Comparison of ENCODE assay signal across 19 cellular contexts in genomic region chr1:29200905-29201594, GRCh38. TPM values are rescaled to one million over a fixed set of nuclear protein-coding genes. Genes with fewer than 3 reads are reported as not detected.
A peak's percentile ranks its signal among the peaks of the same experiment; 100 is the strongest.
DNase-seq lines count a peak whose midpoint lies in the region; ATAC-seq, FAIRE-seq and TF ChIP-seq lines count a peak whose summit lies in the region.
"Had no signal": no experiment of that assay in that cellular context is flagged by ENCODE, and none has a peak within 500 bp of the region (broad histone marks: within the 10 kb centered on the region; RNA-seq: fewer than 3 reads in every experiment).

No MANE protein-coding gene starts in this region.

- no peak overlapping the region for H3K4me2 ChIP-seq in K562 (ENCODE audit: insufficient read depth, low read length)
- no peak overlapping the region for H3K4me2 ChIP-seq in trophoblast cell (ENCODE audit: low read length)

- POLR2A ChIA-PET in K562 (lab: Yijun Ruan, JAX), result interaction anchor here (0.6 to 2.7 kb wide), 8 partner anchors 19 to 938 kb away, joined by 3 to 21 read pairs (median 4); partner anchors contain the start of gene SRSF4

- H3K27me3 Mint-ChIP-seq in CD14-positive monocyte (ENCODE audit: low read depth in 3 of 3), result no peaks in the 10 kb centered on the region
- H3K27me3 Mint-ChIP-seq: activated naive CD4-positive, alpha-beta T cell treated with anti-CD3 and anti-CD28 coated beads, Interleukin-2, amount 50 U/mL, for 24 hours had no signal

- in situ Hi-C loops in K562 (cut with MboI), result loop anchor here (5.0 kb wide), 1 partner anchor 164 kb away; no protein-coding TSS in a partner anchor

- H3K9me3 ChIP-seq in KOPT-K1 (ENCODE audit: insufficient read depth, low read length, poor library complexity, severe bottlenecking) (no peaks in the 10 kb centered on the region), K562 (replicated peaks; ENCODE audit: control insufficient read depth, insufficient read depth, low read depth, low read length) (no peaks in the 10 kb centered on the region), trophoblast cell (ENCODE audit: insufficient read depth, low read depth, low read length) (no peaks in the 10 kb centered on the region)
- H3K9me3 ChIP-seq: colonic mucosa, prostate gland had no signal

- H3K27me3 ChIP-seq in K562 (ENCODE audit: control insufficient read depth in 2 of 2, insufficient read depth in 2 of 2, low read length in 2 of 2), result no peaks in the 10 kb centered on the region
- H3K27me3 ChIP-seq in trophoblast cell (ENCODE audit: insufficient read depth, low read length), result no peaks in the 10 kb centered on the region
- H3K27me3 ChIP-seq: brain microvascular endothelial cell, colonic mucosa had no signal

- H4K12ac ChIP-seq in trophoblast cell (ENCODE audit: low read depth, low read length), result no peak overlapping the region

- H2AFZ ChIP-seq in K562 (ENCODE audit: low read depth, low read length) (no peak overlapping the region), trophoblast cell (ENCODE audit: insufficient read depth, low read length, poor library complexity) (no peak overlapping the region)

- no peaks in the 10 kb centered on the region for H3K9me1 ChIP-seq in K562 (ENCODE audit: control insufficient read depth, insufficient read depth, low read length)

- CTCF ChIA-PET in K562 (lab: Yijun Ruan, JAX; ENCODE audit: low intra/inter-chr PET ratio), result interaction anchor here (0.6 to 3.8 kb wide), 4 partner anchors 19 to 416 kb away, joined by 3 to 35 read pairs (median 6); partner anchors contain the start of gene SRSF4

- no peak overlapping the region for H3K4ac ChIP-seq in trophoblast cell (ENCODE audit: low read depth, low read length)

- peaks cover 20% of the 10 kb centered on the region for H3K4me1 Mint-ChIP-seq in CD14-positive monocyte

- H3K36me3 Mint-ChIP-seq in CD14-positive monocyte, result peaks cover 26 to 36% of the 10 kb centered on the region in 2 donors

- FAIRE-seq in K562 (lab: Jason Lieb, UNC), result no peak
- FAIRE-seq: endometrium, small intestine had no signal

- H3K4me3 Mint-ChIP-seq in CD14-positive monocyte, result no peak overlapping the region
- H3K4me3 Mint-ChIP-seq: activated naive CD4-positive, alpha-beta T cell treated with anti-CD3 and anti-CD28 coated beads, Interleukin-2, amount 50 U/mL, for 24 hours had no signal

- TF ChIP-seq POLR2A in K562 (conservative IDR thresholded peaks at IDR 0.05), result no peak

- TF ChIP-seq EP300 in K562 (IDR thresholded peaks at IDR 0.05; ENCODE audit: low read length), result no peak

- no peak overlapping the region for H2BK120ac ChIP-seq in trophoblast cell (ENCODE audit: insufficient read depth, low read length, poor library complexity)

- H3K23ac ChIP-seq in trophoblast cell (ENCODE audit: low read length), result no peak overlapping the region

- no TSS peak for BruUV-seq in K562 (replicated peaks; lab: Mats Ljungman, UMichigan)

- H2BK12ac ChIP-seq in trophoblast cell (ENCODE audit: low read length), result no peak overlapping the region

- no peak for TF ChIP-seq RAD21 in K562 (CRISPR knock-in tag; conservative IDR thresholded peaks at IDR 0.05 in 1 of 2, IDR thresholded peaks at IDR 0.05 in 1 of 2)

- intact Hi-C loops in CD14-positive monocyte (cut with micrococcal nuclease) (loop anchor here in 1 of 2 donors (10.0 kb wide), 1 partner anchor 416 kb away; no protein-coding TSS in a partner anchor), K562 (cut with micrococcal nuclease) (loop anchor here (5.0 kb wide), 1 partner anchor 554 kb away; the partner anchor contains the start of gene RNU11)

- no peak overlapping the region for H3K14ac ChIP-seq in trophoblast cell (ENCODE audit: low read length)

- H3K79me2 ChIP-seq in K562 (ENCODE audit: control insufficient read depth, insufficient read depth, low read length) (no peaks in the 10 kb centered on the region), trophoblast cell (ENCODE audit: control insufficient read depth, insufficient read depth, low read length, poor library complexity) (peaks cover 3% of the 10 kb centered on the region)

- H3K9ac ChIP-seq in K562 (ENCODE audit: insufficient read depth in 1 of 2, low read depth in 2 of 2, low read length in 2 of 2), result peak overlapping the region in 1 of 2 experiments; percentile 16; a peak in 1 of 4 replicates
- H3K9ac ChIP-seq in trophoblast cell (ENCODE audit: low read length), result no peak overlapping the region

- 87% methylated on average over 5 of the region's 5 CpGs for WGBS in K562 (ENCODE audit: insufficient coverage, low coverage, missing lambda C conversion rate)
- WGBS in trophoblast cell (ENCODE audit: extremely low coverage, insufficient coverage, insufficient read length), result no CpG with 5 or more reads among the region's 5 CpGs

- no peaks in the 10 kb centered on the region for H3K9me3 Mint-ChIP-seq in CD14-positive monocyte
- H3K9me3 Mint-ChIP-seq: activated naive CD4-positive, alpha-beta T cell treated with anti-CD3 and anti-CD28 coated beads, Interleukin-2, amount 50 U/mL, for 24 hours had no signal

- TF ChIP-seq CTCF in CD14-positive monocyte (IDR thresholded peaks at IDR 0.05) (no peak), K562 (IDR thresholded peaks at IDR 0.05 in 2 of 3, conservative IDR thresholded peaks at IDR 0.05 in 1 of 3; ENCODE audit: insufficient read depth in 2 of 3, low read depth in 1 of 3, low read length in 3 of 3) (no peak)

- peaks cover 10% of the 10 kb centered on the region for H3K79me1 ChIP-seq in trophoblast cell (ENCODE audit: low read length)

- ATAC-seq in K562, result no peak
- ATAC-seq in HG02938 (IDR thresholded peaks at IDR 0.05; ENCODE audit: unreplicated experiment), result no peak

- H4K20me1 ChIP-seq in K562 (replicated peaks; ENCODE audit: control insufficient read depth, insufficient read depth, low read length), result no peaks in the 10 kb centered on the region

- H3K4me3 ChIP-seq in K562 (no peak overlapping the region), trophoblast cell (ENCODE audit: low read depth, low read length) (no peak overlapping the region)
- H3K4me3 ChIP-seq: colonic mucosa, prostate gland had no signal

- H3K36me3 ChIP-seq in KOPT-K1 (ENCODE audit: insufficient read depth, low read length) (peaks cover 27% of the 10 kb centered on the region), K562 (ENCODE audit: control insufficient read depth, insufficient read depth, low read length) (peaks cover 86% of the 10 kb centered on the region), trophoblast cell (ENCODE audit: control insufficient read depth in 1 of 2, insufficient read depth in 2 of 2, low read length in 2 of 2) (peaks cover 9 to 19% of the 10 kb centered on the region in 2 experiments)
- H3K36me3 ChIP-seq: colonic mucosa had no signal

- H3K27ac ChIP-seq in KOPT-K1 (ENCODE audit: low read depth, low read length, poor library complexity, severe bottlenecking) (peak overlapping the region; percentile 88), K562 (ENCODE audit: extremely low read depth, low read depth, low read length) (no peak overlapping the region), trophoblast cell (ENCODE audit: low read depth, low read length) (no peak overlapping the region)
- H3K27ac ChIP-seq: brain microvascular endothelial cell had no signal

- H4K91ac ChIP-seq in trophoblast cell (ENCODE audit: low read depth, low read length), result peak overlapping the region; percentile 86

- H3K4me1 ChIP-seq in K562 (replicated peaks in 1 of 2; ENCODE audit: control insufficient read depth in 2 of 2, insufficient read depth in 2 of 2, low read length in 2 of 2) (peaks cover 18 to 21% of the 10 kb centered on the region in 2 experiments), trophoblast cell (ENCODE audit: control insufficient read depth in 1 of 2, insufficient read depth in 2 of 2, low read length in 2 of 2) (peaks cover 18 to 20% of the 10 kb centered on the region in 2 experiments)
- H3K4me1 ChIP-seq: colonic mucosa, prostate gland had no signal

- no peak overlapping the region for H3K18ac ChIP-seq in trophoblast cell (ENCODE audit: low read length)

- no peak overlapping the region for H2BK5ac ChIP-seq in trophoblast cell (ENCODE audit: low read depth, low read length, poor library complexity)

- H3K27ac Mint-ChIP-seq in CD14-positive monocyte, result peak overlapping the region in 6 of 7 donors; percentile 62 to 95 (median 74)
- H3K27ac Mint-ChIP-seq: activated naive CD4-positive, alpha-beta T cell treated with anti-CD3 and anti-CD28 coated beads, Interleukin-2, amount 50 U/mL, for 24 hours had no signal

- no peak for DNase-seq in CD14-positive monocyte (ENCODE audit: low spot score)
- DNase-seq in K562 (ENCODE audit: extremely low read depth in 1 of 4, low spot score in 3 of 4), result no peak
- DNase-seq in trophoblast cell, result no peak
- DNase-seq in putamen (ENCODE audit: low spot score), result no peak
- DNase-seq in GM19238 (ENCODE audit: insufficient read length, low spot score), result no peak
- DNase-seq: activated CD4-positive, alpha-beta T cell treated with anti-CD3 and anti-CD28 coated beads, Interleukin-2, amount 50 U/mL, for 48 hours; brain microvascular endothelial cell; colonic mucosa; hippocampal formation; Kasumi-1; NCI-H1092 treated with DMSO at 0.1 percent for 48 hours; NCI-H2081 treated with DMSO at 0.1 percent for 48 hours; NCI-H510A; small intestine had no signal

- no peak overlapping the region for H4K8ac ChIP-seq in trophoblast cell (ENCODE audit: low read depth, low read length)

- no peak overlapping the region for H2AK5ac ChIP-seq in trophoblast cell (ENCODE audit: low read length)

RNA-seq across cellular contexts. Expression of gene SRSF4, which starts 19.4 kb away (rescaled TPM):
- polyA plus RNA-seq in CD14-positive monocyte, result 10 to 100 TPM; 38.4 to 55.5 TPM
- 110 and 300 TPM in 2 replicates for total RNA-seq in K562 (2011; cell fraction: chromatin; rRNA removed; ENCODE audit: low replicate concordance)
- total RNA-seq in K562 (2011; cell fraction: nucleolus; rRNA removed), result 71.2 and 83.3 TPM in 2 replicates
- total RNA-seq in K562 (2011; cell fraction: nucleoplasm; rRNA removed), result 149 and 200 TPM in 2 replicates
- total RNA-seq in K562 (2014; rRNA removed), result 75.6 and 77.7 TPM in 2 replicates
- 68.4 and 70.8 TPM in 2 replicates for total RNA-seq in K562 (2014; rRNA removed; fragmentation: Illumina TruSeq; extraction: Trizol)
- 84.2 and 91.4 TPM in 2 replicates for total RNA-seq in K562 (2015; rRNA removed; fragmentation: Illumina TruSeq; extraction: Trizol)
- 93.1 and 93.2 TPM in 2 replicates for total RNA-seq in K562 (2021)
- polyA plus RNA-seq in K562 (2011; rRNA removed), result 69.6 and 82.0 TPM in 2 replicates
- 37.1 and 75.0 TPM in 2 replicates for polyA plus RNA-seq in K562 (2011; cell fraction: cytosol; rRNA removed)
- 90.7 and 117 TPM in 2 replicates for polyA plus RNA-seq in K562 (2011; cell fraction: nucleus; rRNA removed)
- 67.1 and 100 TPM in 2 replicates for polyA plus RNA-seq in K562 (2012)
- 116 and 132 TPM in 2 replicates for polyA plus RNA-seq in K562 (2014; fragmentation: Illumina TruSeq; extraction: Trizol)
- polyA plus RNA-seq in K562 (2014; fragmentation: Nextera tagmentation; extraction: Ambion mirVana), result 10 to 100 TPM; 15.9 to 18.4 TPM
- polyA plus RNA-seq in K562 (2014; rRNA removed), result 119 and 128 TPM in 2 replicates
- polyA minus RNA-seq in K562 (2011; rRNA and poly(A)+ RNA removed), result 82.9 and 102 TPM in 2 replicates
- 30.6 and 39.6 TPM in 2 replicates for polyA minus RNA-seq in K562 (2011; cell fraction: cytosol; rRNA and poly(A)+ RNA removed)
- 32.4 and 56.8 TPM in 2 replicates for polyA minus RNA-seq in K562 (2011; cell fraction: nucleus; rRNA and poly(A)+ RNA removed)
- 84.2 and 87.4 TPM in 2 replicates for polyA plus RNA-seq in trophoblast cell (2013)

RNA-seq across cellular contexts. Expression of gene MECR, which starts 29.7 kb away (rescaled TPM):
- polyA plus RNA-seq in CD14-positive monocyte (1 to 10 TPM; 6.3 to 7.5 TPM), K562 (2011; rRNA removed) (43.7 and 57.2 TPM in 2 replicates), K562 (2014; fragmentation: Illumina TruSeq; extraction: Trizol) (52.8 and 58.3 TPM in 2 replicates), K562 (2014; fragmentation: Nextera tagmentation; extraction: Ambion mirVana) (10 to 100 TPM; 10.4 to 18.0 TPM), K562 (2014; rRNA removed) (58.6 and 61.2 TPM in 2 replicates)
- total RNA-seq in K562 (2011; cell fraction: chromatin; rRNA removed; ENCODE audit: low replicate concordance), result 106 and 162 TPM in 2 replicates
- 106 and 111 TPM in 2 replicates for total RNA-seq in K562 (2011; cell fraction: nucleolus; rRNA removed)
- 98.9 and 104 TPM in 2 replicates for total RNA-seq in K562 (2011; cell fraction: nucleoplasm; rRNA removed)
- total RNA-seq in K562 (2014; rRNA removed) (42.9 and 48.1 TPM in 2 replicates), K562 (2014; rRNA removed; fragmentation: Illumina TruSeq; extraction: Trizol) (29.2 and 35.9 TPM in 2 replicates), K562 (2015; rRNA removed; fragmentation: Illumina TruSeq; extraction: Trizol) (27.5 and 30.4 TPM in 2 replicates), K562 (2021) (48.8 and 51.2 TPM in 2 replicates)
- 46.1 and 47.4 TPM in 2 replicates for polyA plus RNA-seq in K562 (2011; cell fraction: cytosol; rRNA removed)
- polyA plus RNA-seq in K562 (2011; cell fraction: nucleus; rRNA removed), result 51.0 and 58.5 TPM in 2 replicates
- polyA plus RNA-seq in K562 (2012), result 39.0 and 47.8 TPM in 2 replicates
- polyA minus RNA-seq in K562 (2011; rRNA and poly(A)+ RNA removed), result 44.6 and 48.9 TPM in 2 replicates
- 25.6 and 31.0 TPM in 2 replicates for polyA minus RNA-seq in K562 (2011; cell fraction: cytosol; rRNA and poly(A)+ RNA removed)
- 33.3 and 39.5 TPM in 2 replicates for polyA minus RNA-seq in K562 (2011; cell fraction: nucleus; rRNA and poly(A)+ RNA removed)
- polyA plus RNA-seq in trophoblast cell (2013), result 17.6 and 18.9 TPM in 2 replicates

RNA-seq across cellular contexts. Expression of gene PTPRU, which starts 35.3 kb away (rescaled TPM):
- polyA plus RNA-seq in CD14-positive monocyte, result under 1 TPM in 1 of 2 donors, not detected in 1; 0.42 TPM
- total RNA-seq in K562 (2011; cell fraction: chromatin; rRNA removed; ENCODE audit: low replicate concordance), result 4.9 and 9.4 TPM in 2 replicates
- total RNA-seq in K562 (2011; cell fraction: nucleolus; rRNA removed), result 10.3 and 12.5 TPM in 2 replicates
- 6.5 and 6.9 TPM in 2 replicates for total RNA-seq in K562 (2011; cell fraction: nucleoplasm; rRNA removed)
- total RNA-seq in K562 (2014; rRNA removed), result 2.9 and 4.3 TPM in 2 replicates
- total RNA-seq in K562 (2014; rRNA removed; fragmentation: Illumina TruSeq; extraction: Trizol), result 0.22 and 0.44 TPM in 2 replicates
- 0.64 and 1.0 TPM in 2 replicates for total RNA-seq in K562 (2015; rRNA removed; fragmentation: Illumina TruSeq; extraction: Trizol)
- total RNA-seq in K562 (2021), result 2.7 and 3.1 TPM in 2 replicates
- polyA plus RNA-seq in K562 (2011; rRNA removed), result 0.92 and 4.0 TPM in 2 replicates
- polyA plus RNA-seq in K562 (2011; cell fraction: cytosol; rRNA removed), result 2.5 and 3.9 TPM in 2 replicates
- 6.1 and 10.5 TPM in 2 replicates for polyA plus RNA-seq in K562 (2011; cell fraction: nucleus; rRNA removed)
- 2.2 and 4.7 TPM in 2 replicates for polyA plus RNA-seq in K562 (2012)
- polyA plus RNA-seq in K562 (2014; fragmentation: Illumina TruSeq; extraction: Trizol), result 1.3 and 1.7 TPM in 2 replicates
- under 1 TPM; 0.01 to 0.03 TPM for polyA plus RNA-seq in K562 (2014; fragmentation: Nextera tagmentation; extraction: Ambion mirVana)
- 1.5 and 2.5 TPM in 2 replicates for polyA plus RNA-seq in K562 (2014; rRNA removed)
- polyA minus RNA-seq in K562 (2011; rRNA and poly(A)+ RNA removed), result 0.91 and 2.5 TPM in 2 replicates
- 1.7 and 6.4 TPM in 2 replicates for polyA minus RNA-seq in K562 (2011; cell fraction: cytosol; rRNA and poly(A)+ RNA removed)
- polyA minus RNA-seq in K562 (2011; cell fraction: nucleus; rRNA and poly(A)+ RNA removed), result 3.6 and 6.8 TPM in 2 replicates
- polyA plus RNA-seq in trophoblast cell (2013), result 33.5 and 35.1 TPM in 2 replicates
